Comparison of ENCODE assay signal across 16 cellular contexts in genomic region chr17:62592305-62593099, GRCh38. TPM values are rescaled to one million over a fixed set of nuclear protein-coding genes. Genes with fewer than 3 reads are reported as not detected.
DNase-seq lines count a peak whose midpoint lies in the region; ATAC-seq, FAIRE-seq and TF ChIP-seq lines count a peak whose summit lies in the region.
"Had no signal": no experiment of that assay in that cellular context is flagged by ENCODE, and none has a peak within 500 bp of the region (broad histone marks: within the 10 kb centered on the region; RNA-seq: fewer than 3 reads in every experiment).

No MANE protein-coding gene starts in this region.

- no peak for TF ChIP-seq CTCF in bronchial epithelial cell (IDR thresholded peaks at IDR 0.05; ENCODE audit: insufficient read depth, low read length, severe bottlenecking)

- DNase-seq in ELR (ENCODE audit: low read depth) (peak; percentile 34), NAMALWA (ENCODE audit: low spot score) (peak; percentile 12), bronchial epithelial cell (ENCODE audit: low read depth) (peak; percentile 74), myocyte (ENCODE audit: low read depth) (peak; percentile 38), NCI-H2227 (lab: John Stamatoyannopoulos, UW; ENCODE audit: unreplicated experiment) (no peak)
- DNase-seq: activated naive CD4-positive, alpha-beta T cell; cerebellar nuclear complex; left ventricle myocardium inferior; NCI-H187; NCI-H526; stimulated activated CD4-positive, alpha-beta T cell treated with anti-CD3 and anti-CD28 coated beads, Interleukin-4, amount 100 ng/mL, for 24 hours had no signal

- no peak overlapping the region for H3K4me3 ChIP-seq in bronchial epithelial cell (ENCODE audit: low read depth, low read length)
- H3K4me3 ChIP-seq: K562, left ventricle myocardium inferior, upper lobe of left lung had no signal

- peaks cover 6% of the 10 kb centered on the region for H3K36me3 ChIP-seq in bronchial epithelial cell (ENCODE audit: control insufficient read depth, insufficient read depth, low read length)

- FAIRE-seq in bronchial epithelial cell (lab: Jason Lieb, UNC), result no peak
- FAIRE-seq: K562 had no signal

- ATAC-seq in GM21528 (IDR thresholded peaks at IDR 0.05; ENCODE audit: low FRiP score, unreplicated experiment), result no peak
- ATAC-seq in GM21515 (IDR thresholded peaks at IDR 0.05; ENCODE audit: unreplicated experiment), result no peak
- ATAC-seq: K562; natural killer cell treated with Interleukin-12 subunit alpha and Interleukin-12 subunit beta and Interleukin-15 and Interleukin-18, amount 100 ng/mL, for 72 hours had no signal

- no peaks in the 10 kb centered on the region for H3K27me3 ChIP-seq in bronchial epithelial cell (ENCODE audit: control insufficient read depth, insufficient read depth, low read length)
- H3K27me3 ChIP-seq: upper lobe of left lung had no signal

RNA-seq across cellular contexts. Expression of gene MRC2, which starts 35.0 kb away (rescaled TPM):
- total RNA-seq in bronchial epithelial cell, result 9.2 and 19.6 TPM in 2 replicates
- total RNA-seq in myocyte, result 143 and 161 TPM in 2 replicates
- 664 TPM for polyA plus RNA-seq in myocyte (2012)
